Comparison of ENCODE assay signal across 15 cellular contexts in genomic region chr1:21350132-21350885, GRCh38.
"Had no signal": no experiment of that assay in that cellular context is flagged by ENCODE, and none has a peak within 500 bp of the region (broad histone marks: within the 10 kb centered on the region; RNA-seq: fewer than 3 reads in every experiment).

No MANE protein-coding gene starts in this region.

- H3K27me3 ChIP-seq: colonic mucosa, testis had no signal

- H3K27ac Mint-ChIP-seq: activated CD8-positive, alpha-beta memory T cell treated with anti-CD3 and anti-CD28 coated beads, Interleukin-2, amount 10 ng/mL, durations not matched to agents 7 days and 5 days; natural killer cell treated with Interleukin-12 subunit alpha and Interleukin-12 subunit beta and Interleukin-15 and Interleukin-18, amount 100 ng/mL, for 72 hours had no signal

- H3K4me1 ChIP-seq: colonic mucosa, testis had no signal

- H3K27me3 Mint-ChIP-seq: stimulated activated naive CD8-positive, alpha-beta T cell treated with anti-CD3 and anti-CD28 coated beads, Interleukin-15, amount 100 ng/mL, for 72 hours had no signal

- H3K36me3 Mint-ChIP-seq: activated CD8-positive, alpha-beta memory T cell treated with anti-CD3 and anti-CD28 coated beads, Interleukin-2, amount 10 ng/mL, durations not matched to agents 7 days and 5 days; natural killer cell treated with Interleukin-12 subunit alpha and Interleukin-12 subunit beta and Interleukin-15 and Interleukin-18, amount 100 ng/mL, for 72 hours had no signal

- H3K9me3 Mint-ChIP-seq: natural killer cell treated with Interleukin-12 subunit alpha and Interleukin-12 subunit beta and Interleukin-15 and Interleukin-18, amount 100 ng/mL, for 72 hours; stimulated activated naive CD8-positive, alpha-beta T cell treated with anti-CD3 and anti-CD28 coated beads, Interleukin-15, amount 100 ng/mL, for 72 hours had no signal

- H3K27ac ChIP-seq: colonic mucosa, testis had no signal

- ATAC-seq: activated CD8-positive, alpha-beta memory T cell treated with anti-CD3 and anti-CD28 coated beads, Interleukin-2, amount 10 ng/mL, durations not matched to agents 7 days and 5 days; natural killer cell treated with Interleukin-12 subunit alpha and Interleukin-12 subunit beta and Interleukin-15 and Interleukin-18, amount 100 ng/mL, for 72 hours; stimulated activated naive CD8-positive, alpha-beta T cell treated with anti-CD3 and anti-CD28 coated beads, Interleukin-15, amount 100 ng/mL, for 72 hours had no signal

- H3K9me3 ChIP-seq: colonic mucosa, testis had no signal

- H3K4me3 Mint-ChIP-seq: activated CD8-positive, alpha-beta memory T cell treated with anti-CD3 and anti-CD28 coated beads, Interleukin-2, amount 10 ng/mL, durations not matched to agents 7 days and 5 days; natural killer cell treated with Interleukin-12 subunit alpha and Interleukin-12 subunit beta and Interleukin-15 and Interleukin-18, amount 100 ng/mL, for 72 hours; stimulated activated naive CD8-positive, alpha-beta T cell treated with anti-CD3 and anti-CD28 coated beads, Interleukin-15, amount 100 ng/mL, for 72 hours had no signal

- H3K4me1 Mint-ChIP-seq: activated CD8-positive, alpha-beta memory T cell treated with anti-CD3 and anti-CD28 coated beads, Interleukin-2, amount 10 ng/mL, durations not matched to agents 7 days and 5 days; stimulated activated naive CD8-positive, alpha-beta T cell treated with anti-CD3 and anti-CD28 coated beads, Interleukin-15, amount 100 ng/mL, for 72 hours had no signal

- H3K4me3 ChIP-seq: colonic mucosa, lung, testis had no signal

- H3K36me3 ChIP-seq: colonic mucosa had no signal

- DNase-seq: activated CD4-positive, alpha-beta T cell treated with anti-CD3 and anti-CD28 coated beads for 1 hour; activated CD4-positive, alpha-beta T cell treated with anti-CD3 and anti-CD28 coated beads, Interleukin-2, amount 50 U/mL, for 48 hours; activated CD8-positive, alpha-beta memory T cell treated with anti-CD3 and anti-CD28 coated beads, Interleukin-2, amount 10 ng/mL, durations not matched to agents 7 days and 5 days; activated T-cell treated with anti-CD3 and anti-CD28 coated beads, Interleukin-2, amount 50 U/mL, for 48 hours; aorta; colonic mucosa; effector CD8-positive, alpha-beta T cell; erythroblast; hypothalamus; stimulated activated CD4-positive, alpha-beta T cell treated with anti-CD3 and anti-CD28 coated beads, Interleukin-4, amount 100 ng/mL, for 4 hours; stimulated activated naive CD8-positive, alpha-beta T cell treated with anti-CD3 and anti-CD28 coated beads, Interleukin-15, amount 100 ng/mL, for 72 hours; T-helper 9 cell; testis had no signal
